16 cellular contexts compared by ENCODE assay signal in the genomic region with DNA sequence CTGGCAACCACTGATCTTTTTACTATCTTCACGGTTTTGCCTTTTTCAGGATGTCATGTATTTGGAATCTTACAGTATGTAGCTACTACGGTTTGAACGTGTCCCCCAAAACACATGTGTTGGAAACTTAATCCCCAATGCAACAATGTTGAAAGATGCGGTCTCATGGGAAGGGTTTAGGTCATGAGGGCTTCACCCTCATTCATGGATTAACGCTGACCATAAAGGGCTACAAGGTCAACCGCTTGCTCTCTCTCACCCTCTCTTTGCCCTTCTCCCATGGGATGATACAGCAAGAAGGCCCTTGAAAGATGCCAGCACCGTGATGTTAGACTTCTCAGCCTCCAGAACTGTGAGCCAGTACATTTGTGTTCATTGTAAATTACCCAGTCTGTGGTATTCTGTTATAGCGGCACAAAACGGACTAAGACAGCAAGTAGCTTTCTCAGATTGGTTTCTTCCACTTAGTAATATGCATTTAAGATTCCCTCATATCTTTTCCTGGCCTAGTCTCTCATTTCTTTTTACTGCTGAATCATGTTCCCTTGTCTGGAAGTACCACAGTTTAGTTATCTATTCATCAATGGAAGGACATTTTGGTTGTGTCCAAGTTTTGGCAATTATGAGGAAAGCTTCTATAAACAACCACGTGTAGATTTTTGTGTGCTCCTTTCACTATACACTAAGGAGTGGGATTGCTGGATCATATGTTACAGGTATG. TPM values are rescaled to one million over a fixed set of nuclear protein-coding genes. Genes with fewer than 3 reads are reported as not detected.
"Had no signal": no experiment of that assay in that cellular context is flagged by ENCODE, and none has a peak within 500 bp of the region (broad histone marks: within the 10 kb centered on the region; RNA-seq: fewer than 3 reads in every experiment).

No MANE protein-coding gene starts in this region.

- H3K27me3 ChIP-seq: tibial artery had no signal

- ATAC-seq: activated CD4-positive, alpha-beta T cell treated with anti-CD3 and anti-CD28 coated beads for 36 hours; mucosa of descending colon; natural killer cell treated with Interleukin-12 subunit alpha and Interleukin-12 subunit beta and Interleukin-15 and Interleukin-18, amount 100 ng/mL, for 72 hours; T-cell had no signal

- H3K4me3 Mint-ChIP-seq: activated CD4-positive, alpha-beta memory T cell treated with anti-CD3 and anti-CD28 coated beads, Interleukin-2, amount 10 ng/mL, durations not matched to agents 7 days and 5 days; activated CD4-positive, alpha-beta T cell treated with anti-CD3 and anti-CD28 coated beads for 36 hours; natural killer cell treated with Interleukin-12 subunit alpha and Interleukin-12 subunit beta and Interleukin-15 and Interleukin-18, amount 100 ng/mL, for 72 hours had no signal

- H3K9me3 ChIP-seq: adrenal gland, mucosa of descending colon, tibial artery had no signal

- H3K36me3 ChIP-seq: adrenal gland, tibial artery, WERI-Rb-1 had no signal

- H3K27ac Mint-ChIP-seq: activated CD4-positive, alpha-beta memory T cell treated with anti-CD3 and anti-CD28 coated beads, Interleukin-2, amount 10 ng/mL, durations not matched to agents 7 days and 5 days; activated CD4-positive, alpha-beta T cell treated with anti-CD3 and anti-CD28 coated beads for 36 hours; natural killer cell treated with Interleukin-12 subunit alpha and Interleukin-12 subunit beta and Interleukin-15 and Interleukin-18, amount 100 ng/mL, for 72 hours had no signal

- H3K36me3 Mint-ChIP-seq: natural killer cell treated with Interleukin-12 subunit alpha and Interleukin-12 subunit beta and Interleukin-15 and Interleukin-18, amount 100 ng/mL, for 72 hours; T-cell had no signal

- DNase-seq: activated CD4-positive, alpha-beta memory T cell treated with anti-CD3 and anti-CD28 coated beads, Interleukin-2, amount 10 ng/mL, durations not matched to agents 7 days and 5 days; activated CD4-positive, alpha-beta T cell treated with anti-CD3 and anti-CD28 coated beads for 36 hours; activated naive CD4-positive, alpha-beta T cell treated with anti-CD3 and anti-CD28 coated beads, Interleukin-2, amount 50 U/mL, for 16 hours; adrenal gland; central memory CD4-positive, alpha-beta T cell; hypothalamus; mucosa of descending colon; stimulated activated CD4-positive, alpha-beta T cell treated with anti-CD3 and anti-CD28 coated beads, Interleukin-4, amount 100 ng/mL, for 4 hours; T-cell; WERI-Rb-1 had no signal

- H3K27me3 Mint-ChIP-seq: activated CD4-positive, alpha-beta T cell treated with anti-CD3 and anti-CD28 coated beads for 36 hours had no signal

- H3K4me3 ChIP-seq: adrenal gland, lung, mucosa of descending colon, tibial artery had no signal

- H3K27ac ChIP-seq: adrenal gland, WERI-Rb-1 had no signal

- H3K9me3 Mint-ChIP-seq: activated CD4-positive, alpha-beta memory T cell treated with anti-CD3 and anti-CD28 coated beads, Interleukin-2, amount 10 ng/mL, durations not matched to agents 7 days and 5 days; natural killer cell treated with Interleukin-12 subunit alpha and Interleukin-12 subunit beta and Interleukin-15 and Interleukin-18, amount 100 ng/mL, for 72 hours; T-cell had no signal

RNA-seq across cellular contexts. Expression of gene CRYGN, which starts 3.0 kb away (rescaled TPM):
- total RNA-seq: epithelial cell of proximal tubule; natural killer cell treated with Interleukin-12 subunit alpha and Interleukin-12 subunit beta and Interleukin-15 and Interleukin-18, amount 100 ng/mL, for 72 hours; osteocyte; skeletal muscle tissue had no signal

RNA-seq across cellular contexts. Expression of gene WDR86, which starts 33.1 kb away (rescaled TPM):
- total RNA-seq: activated CD4-positive, alpha-beta T cell treated with anti-CD3 and anti-CD28 coated beads for 36 hours; natural killer cell treated with Interleukin-12 subunit alpha and Interleukin-12 subunit beta and Interleukin-15 and Interleukin-18, amount 100 ng/mL, for 72 hours; osteocyte had no signal
